Comparison of ENCODE assay signal across 26 cellular contexts in genomic region chr9:100368672-100369071, GRCh38.
"Had no signal": no experiment of that assay in that cellular context is flagged by ENCODE, and none has a peak within 500 bp of the region (broad histone marks: within the 10 kb centered on the region; RNA-seq: fewer than 3 reads in every experiment).

No MANE protein-coding gene starts in this region.

- H3K27ac ChIP-seq: neutrophil, ovary, parathyroid adenoma, psoas muscle, skin epidermis, stomach, thoracic aorta, thyroid gland, tibial nerve, upper lobe of left lung, vagina had no signal

- H2AFZ ChIP-seq: parathyroid adenoma had no signal

- H3K4me1 Mint-ChIP-seq: naive thymus-derived CD4-positive, alpha-beta T cell; natural killer cell; nephron; stimulated activated effector memory CD8-positive, alpha-beta T cell treated with anti-CD3 and anti-CD28 coated beads, Interleukin-12 subunit alpha, Interleukin-12 subunit beta, amount 100 ng/mL, for 72 hours; stimulated activated naive B cell treated with anti-CD40 and anti-IgM and Interleukin-4, amounts not matched to agents 10 μg/mL and 1 μg/mL and 100 μg/mL, for 72 hours had no signal

- H3K4me3 ChIP-seq: ovary, psoas muscle, skin epidermis, stomach, thoracic aorta, thyroid gland, tibial nerve, upper lobe of left lung, vagina had no signal

- H3K4me3 Mint-ChIP-seq: naive thymus-derived CD4-positive, alpha-beta T cell; natural killer cell; nephron; stimulated activated effector memory CD8-positive, alpha-beta T cell treated with anti-CD3 and anti-CD28 coated beads, Interleukin-12 subunit alpha, Interleukin-12 subunit beta, amount 100 ng/mL, for 72 hours; stimulated activated naive B cell treated with anti-CD40 and anti-IgM and Interleukin-4, amounts not matched to agents 10 μg/mL and 1 μg/mL and 100 μg/mL, for 72 hours; stimulated activated naive CD8-positive, alpha-beta T cell treated with anti-CD3 and anti-CD28 coated beads, Interleukin-15, Interleukin-2, amounts not matched to agents 100 ng/mL and 50 ng/mL, for 24 hours had no signal

- H3K79me2 ChIP-seq: parathyroid adenoma had no signal

- H3K36me3 Mint-ChIP-seq: natural killer cell; stimulated activated effector memory CD8-positive, alpha-beta T cell treated with anti-CD3 and anti-CD28 coated beads, Interleukin-12 subunit alpha, Interleukin-12 subunit beta, amount 100 ng/mL, for 72 hours had no signal

- H3K9me3 Mint-ChIP-seq: natural killer cell; stimulated activated effector memory CD8-positive, alpha-beta T cell treated with anti-CD3 and anti-CD28 coated beads, Interleukin-12 subunit alpha, Interleukin-12 subunit beta, amount 100 ng/mL, for 72 hours had no signal

- DNase-seq: naive thymus-derived CD4-positive, alpha-beta T cell; natural killer cell; nucleus accumbens; ovary; psoas muscle; right cardiac atrium; stimulated activated CD4-positive, alpha-beta T cell treated with anti-CD3 and anti-CD28 coated beads, Interleukin-15, amount 100 ng/mL, for 24 hours; stimulated activated CD4-positive, alpha-beta T cell treated with anti-CD3 and anti-CD28 coated beads, Interleukin-2, amount 100 ng/mL, for 24 hours; stimulated activated CD4-positive, alpha-beta T cell treated with anti-CD3 and anti-CD28 coated beads, Interleukin-2, amount 100 ng/mL, for 48 hours; stimulated activated CD4-positive, alpha-beta T cell treated with anti-CD3 and anti-CD28 coated beads, Interleukin-4, amount 100 ng/mL, for 24 hours; stimulated activated naive B cell treated with anti-CD40 and anti-IgM and Interleukin-4, amounts not matched to agents 10 μg/mL and 1 μg/mL and 100 μg/mL, for 72 hours; stimulated activated naive CD4-positive, alpha-beta T cell treated with Interleukin-2 at 50 U/mL for 16 hours; stomach; thyroid gland; trophoblast cell; upper lobe of left lung had no signal

- H3K36me3 ChIP-seq: neutrophil, ovary, stomach, thoracic aorta, thyroid gland, tibial nerve, upper lobe of left lung, vagina had no signal

- H3K9me3 ChIP-seq: neutrophil, ovary, psoas muscle, thoracic aorta, thyroid gland, tibial nerve, vagina had no signal

- H3K4me1 ChIP-seq: parathyroid adenoma, psoas muscle, stomach, thyroid gland, tibial nerve, upper lobe of left lung, vagina had no signal

- H3K27me3 Mint-ChIP-seq: progenitor cell of endocrine pancreas; stimulated activated naive B cell treated with anti-CD40 and anti-IgM and Interleukin-4, amounts not matched to agents 10 μg/mL and 1 μg/mL and 100 μg/mL, for 72 hours; stimulated activated naive CD8-positive, alpha-beta T cell treated with anti-CD3 and anti-CD28 coated beads, Interleukin-15, Interleukin-2, amounts not matched to agents 100 ng/mL and 50 ng/mL, for 24 hours had no signal

- H3K9ac ChIP-seq: parathyroid adenoma had no signal

- H3K27ac Mint-ChIP-seq: natural killer cell; nephron; progenitor cell of endocrine pancreas; stimulated activated effector memory CD8-positive, alpha-beta T cell treated with anti-CD3 and anti-CD28 coated beads, Interleukin-12 subunit alpha, Interleukin-12 subunit beta, amount 100 ng/mL, for 72 hours; stimulated activated naive B cell treated with anti-CD40 and anti-IgM and Interleukin-4, amounts not matched to agents 10 μg/mL and 1 μg/mL and 100 μg/mL, for 72 hours; stimulated activated naive CD8-positive, alpha-beta T cell treated with anti-CD3 and anti-CD28 coated beads, Interleukin-15, Interleukin-2, amounts not matched to agents 100 ng/mL and 50 ng/mL, for 24 hours had no signal

- H3K27me3 ChIP-seq: neutrophil, ovary, stomach, thyroid gland, tibial nerve, upper lobe of left lung, vagina had no signal
